In the genomic region with DNA sequence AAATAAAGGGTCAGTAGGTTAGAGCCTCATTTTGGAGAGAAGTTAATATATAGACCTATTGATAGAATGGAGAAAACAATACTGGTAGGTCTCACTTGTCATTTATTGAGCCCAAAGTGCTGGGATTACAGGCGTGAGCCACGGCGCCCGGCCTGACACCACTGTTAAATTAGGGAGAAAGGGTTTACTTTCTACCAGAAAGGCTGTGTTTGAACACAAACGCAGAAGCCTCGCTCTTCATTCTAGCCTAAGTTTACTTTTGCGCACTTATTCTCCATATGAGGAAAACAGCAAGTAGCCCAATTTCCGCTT, we compare ENCODE assay signal across 8 cellular contexts. TPM values are rescaled to one million over a fixed set of nuclear protein-coding genes. Genes with fewer than 3 reads are reported as not detected.
DNase-seq lines count a peak whose midpoint lies in the region; ATAC-seq and TF ChIP-seq lines count a peak whose summit lies in the region.

No MANE protein-coding gene starts in this region.

- peak overlapping the region; percentile 93; the same call in 1 of the 2 replicates for H3K27ac ChIP-seq in DND-41 (ENCODE audit: low read length)
- H3K27ac ChIP-seq in esophagus muscularis mucosa (replicated peaks in 1 of 4), result peak overlapping the region; percentile 86 to 90 (median 88)
- peak overlapping the region; percentile 94 for H3K27ac ChIP-seq in psoas muscle

- DNase-seq in DND-41, result no peak
- peak; percentile 2 for DNase-seq in RPMI7951 (ENCODE audit: low read depth)
- DNase-seq in esophagus muscularis mucosa (ENCODE audit: extremely low spot score), result no peak
- DNase-seq in psoas muscle, result no peak
- DNase-seq in D341Med (ENCODE audit: low spot score), result no peak

- no peaks in the 10 kb centered on the region for H3K9me3 ChIP-seq in DND-41 (ENCODE audit: insufficient read depth, low read length, severe bottlenecking)
- H3K9me3 ChIP-seq in esophagus muscularis mucosa, result no peaks in the 10 kb centered on the region
- H3K9me3 ChIP-seq in psoas muscle, result no peaks in the 10 kb centered on the region

- peaks cover 22% of the 10 kb centered on the region for H3K36me3 ChIP-seq in DND-41 (ENCODE audit: insufficient read depth, low read length)
- peaks cover 4 to 15% (median 11%) of the 10 kb centered on the region in 4 donors for H3K36me3 ChIP-seq in esophagus muscularis mucosa
- H3K36me3 ChIP-seq in psoas muscle (ENCODE audit: insufficient read depth in 1 of 2, low read depth in 1 of 2), result peaks cover 4 to 14% of the 10 kb centered on the region in 2 donors

- ATAC-seq in DND-41 (ENCODE audit: insufficient read depth, low read depth) (no peak), psoas muscle (no peak), GM19467 (IDR thresholded peaks at IDR 0.05; ENCODE audit: unreplicated experiment) (no peak), HG02884 (IDR thresholded peaks at IDR 0.05; ENCODE audit: unreplicated experiment) (no peak), GM18517 (IDR thresholded peaks at IDR 0.05; ENCODE audit: unreplicated experiment) (no peak)

- H3K9ac ChIP-seq in DND-41 (ENCODE audit: low read depth, low read length), result peak overlapping the region; percentile 72

- peak overlapping the region; percentile 73 for H3K4me2 ChIP-seq in DND-41 (ENCODE audit: insufficient read depth, low read length)

- H3K79me2 ChIP-seq in DND-41 (ENCODE audit: insufficient read depth, low read length), result peaks cover 47% of the 10 kb centered on the region

- no peak for TF ChIP-seq EP300 in esophagus muscularis mucosa (IDR thresholded peaks at IDR 0.05)

- intact Hi-C loops in esophagus muscularis mucosa (cut with DNase I) (no loop called here), psoas muscle (cut with DNase I) (no loop called here)

- no peaks in the 10 kb centered on the region for H3K27me3 ChIP-seq in DND-41 (ENCODE audit: insufficient read depth, low read length, poor library complexity)
- no peaks in the 10 kb centered on the region for H3K27me3 ChIP-seq in esophagus muscularis mucosa
- H3K27me3 ChIP-seq in psoas muscle (ENCODE audit: insufficient read depth in 3 of 3, low read length in 2 of 3), result no peaks in the 10 kb centered on the region

- WGBS in esophagus muscularis mucosa, result 83% methylated on average over 8 of the region's 8 CpGs
- WGBS in psoas muscle, 3 donors, result 73 to 84% (median 78%) methylated on average over 8 of the region's 8 CpGs

- H4K20me1 ChIP-seq in DND-41 (ENCODE audit: insufficient read depth, low read length), result 0 out of 2 replicates have a peak, but pooled peaks cover 15% of the 10 kb centered on the region

- H2AFZ ChIP-seq in DND-41 (ENCODE audit: low read depth, low read length), result peak overlapping the region; percentile 48

- TF ChIP-seq CTCF in DND-41 (IDR thresholded peaks at IDR 0.05; ENCODE audit: borderline replicate concordance, extremely low read depth, low read length, poor library complexity, severe bottlenecking) (no peak), esophagus muscularis mucosa (IDR thresholded peaks at IDR 0.05) (no peak), psoas muscle (IDR thresholded peaks at IDR 0.05) (no peak)

- H3K4me3 ChIP-seq in DND-41 (ENCODE audit: low read depth in 1 of 2, low read length in 2 of 2), result peak overlapping the region; percentile 52 to 81; a peak in 3 of 4 replicates
- H3K4me3 ChIP-seq in esophagus muscularis mucosa, result peak overlapping the region; percentile 74 to 83 (median 80)
- H3K4me3 ChIP-seq in psoas muscle, result peak overlapping the region; percentile 84

- TF ChIP-seq POLR2A in esophagus muscularis mucosa (IDR thresholded peaks at IDR 0.05; ENCODE audit: low read depth), result no peak

- peaks cover 35% of the 10 kb centered on the region for H3K4me1 ChIP-seq in DND-41 (ENCODE audit: insufficient read depth, low read length)
- H3K4me1 ChIP-seq in esophagus muscularis mucosa, result peaks cover 12 to 32% (median 27%) of the 10 kb centered on the region in 4 donors
- peaks cover 9% of the 10 kb centered on the region for H3K4me1 ChIP-seq in psoas muscle

RNA-seq across cellular contexts. Expression of a gene that starts 0.7 kb away (rescaled TPM):
- 37.9 and 40.5 TPM in 2 replicates for total RNA-seq in RPMI7951 (2014; rRNA removed; shearing (Covaris generic))
- 10 to 100 TPM; 26.6 to 39.5 (median 27.3) TPM for total RNA-seq in esophagus muscularis mucosa
- 10 to 100 TPM; 20.4 to 35.9 (median 22.2) TPM for total RNA-seq in psoas muscle
- polyA plus RNA-seq in psoas muscle, result 10 to 100 TPM; 16.1 to 39.0 (median 24.1) TPM

RNA-seq across cellular contexts. Expression of a gene that starts 27.0 kb away (rescaled TPM):
- total RNA-seq in RPMI7951 (2014; rRNA removed; shearing (Covaris generic)), result 55.9 and 62.8 TPM in 2 replicates
- 10 to 100 TPM; 44.2 to 59.0 (median 48.1) TPM for total RNA-seq in esophagus muscularis mucosa
- total RNA-seq in psoas muscle, result 10 to 100 TPM; 50.1 to 55.0 (median 53.2) TPM
- 10 to 100 TPM; 53.4 to 87.8 (median 55.6) TPM for polyA plus RNA-seq in psoas muscle

RNA-seq across cellular contexts. Expression of a gene that starts 38.3 kb away (rescaled TPM):
- total RNA-seq in RPMI7951 (2014; rRNA removed; shearing (Covaris generic)), result 11.8 and 12.0 TPM in 2 replicates
- total RNA-seq in esophagus muscularis mucosa (10 to 100 TPM; 13.7 to 26.0 (median 14.2) TPM), psoas muscle (10 to 100 TPM in 3 of 4 donors, 1 to 10 TPM in 1; 6.2 to 23.4 (median 14.5) TPM)
- polyA plus RNA-seq in psoas muscle, result 10 to 100 TPM in 2 of 3 donors, 1 to 10 TPM in 1; 1.6 to 11.7 (median 11.6) TPM

RNA-seq across cellular contexts. Expression of a gene that starts 43.3 kb away (rescaled TPM):
- total RNA-seq in RPMI7951 (2014; rRNA removed; shearing (Covaris generic)), result 7.7 and 10.3 TPM in 2 replicates
- 10 to 100 TPM; 20.0 to 27.9 (median 24.8) TPM for total RNA-seq in esophagus muscularis mucosa
- total RNA-seq in psoas muscle, result 10 to 100 TPM; 18.5 to 33.7 (median 29.7) TPM
- 10 to 100 TPM in 1 of 3 donors, 1 to 10 TPM in 2; 5.0 to 22.1 (median 8.9) TPM for polyA plus RNA-seq in psoas muscle

RNA-seq across cellular contexts. Expression of a gene that starts 48.0 kb away (rescaled TPM):
- total RNA-seq in RPMI7951 (2014; rRNA removed; shearing (Covaris generic)), result 1.9 and 4.8 TPM in 2 replicates
- 10 to 100 TPM; 15.2 to 36.1 (median 18.0) TPM for total RNA-seq in esophagus muscularis mucosa
- 1 to 10 TPM; 4.7 to 7.6 (median 6.1) TPM for total RNA-seq in psoas muscle
- 1 to 10 TPM; 6.4 to 7.0 (median 6.8) TPM for polyA plus RNA-seq in psoas muscle
